Comparison of ENCODE assay signal across 17 cellular contexts in the genomic region with DNA sequence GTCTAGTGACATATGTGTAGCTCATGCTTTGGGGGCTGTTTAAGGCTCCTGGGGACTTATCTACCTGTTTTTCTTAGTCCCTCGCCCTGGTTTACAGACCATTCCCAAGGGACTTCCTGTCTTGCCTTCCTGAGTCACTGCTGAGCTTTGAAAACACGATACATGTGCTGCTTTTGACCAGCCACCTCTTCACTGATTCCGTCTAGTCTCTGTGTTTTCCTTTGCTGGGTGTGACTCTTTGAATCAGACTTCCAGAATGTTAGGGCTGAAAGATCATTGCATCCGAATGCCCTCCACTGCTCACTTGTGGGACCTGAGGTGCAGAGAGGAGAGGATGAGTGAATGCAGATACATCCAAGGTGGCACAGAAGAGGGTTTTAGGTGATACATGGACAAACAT. TPM values are rescaled to one million over a fixed set of nuclear protein-coding genes. Genes with fewer than 3 reads are reported as not detected.
DNase-seq lines count a peak whose midpoint lies in the region; ATAC-seq and TF ChIP-seq lines count a peak whose summit lies in the region.
"Had no signal": no experiment of that assay in that cellular context is flagged by ENCODE, and none has a peak within 500 bp of the region (broad histone marks: within the 10 kb centered on the region; RNA-seq: fewer than 3 reads in every experiment).

No MANE protein-coding gene starts in this region.

- peaks cover 30% of the 10 kb centered on the region for H3K9me3 ChIP-seq in PC-9 (ENCODE audit: insufficient read depth, low read depth)
- peaks cover 3 to 5% of the 10 kb centered on the region in 2 donors for H3K9me3 ChIP-seq in esophagus (ENCODE audit: control insufficient read depth in 2 of 2, insufficient read depth in 1 of 2, low read depth in 1 of 2, low read length in 1 of 2)

- TF ChIP-seq CTCF in PC-9 (conservative IDR thresholded peaks at IDR 0.05) (no peak), glutamatergic neuron (IDR thresholded peaks at IDR 0.05; ENCODE audit: partially characterized antibody, unreplicated experiment) (no peak)

- H3K36me3 Mint-ChIP-seq in glutamatergic neuron (ENCODE audit: unreplicated experiment): peaks cover 22% of the 10 kb centered on the region

- H2AFZ ChIP-seq in PC-9: peak overlapping the region; percentile 11; the same call in 1 of the 2 replicates

- BruUV-seq in PC-9 (replicated peaks; lab: Mats Ljungman, UMichigan): no TSS peak

- peak overlapping the region; percentile 77 for H3K4me2 ChIP-seq in PC-9

- no peaks in the 10 kb centered on the region for H3K79me2 ChIP-seq in PC-9 (ENCODE audit: low read depth)

- H4K20me1 ChIP-seq in PC-9 (ENCODE audit: insufficient read depth): no peaks in the 10 kb centered on the region

- POLR2A ChIA-PET in PC-9 (lab: Charles Lee; ENCODE audit: unreplicated experiment): interaction anchor here (0.5 to 1.6 kb wide), 3 partner anchors 30 to 35 kb away, joined by 5 to 27 read pairs (median 5); a partner anchor contains a TSS

- no peaks in the 10 kb centered on the region for H3K4me1 Mint-ChIP-seq in glutamatergic neuron (ENCODE audit: low read depth, unreplicated experiment)

- intact Hi-C loops in PC-9 (cut with micrococcal nuclease; ENCODE audit: unreplicated experiment): no loop called here

- H3K27ac Mint-ChIP-seq in glutamatergic neuron (ENCODE audit: unreplicated experiment): no peak overlapping the region
- H3K27ac Mint-ChIP-seq: activated naive CD8-positive, alpha-beta T cell treated with anti-CD3 and anti-CD28 coated beads, Interleukin-2, amount 10 ng/mL, durations not matched to agents 7 days and 5 days; CD8-positive, alpha-beta T cell; progenitor cell of endocrine pancreas had no signal

- H3K4me1 ChIP-seq in PC-9 (replicated peaks; ENCODE audit: insufficient read depth) (peaks cover 64% of the 10 kb centered on the region), esophagus (ENCODE audit: control insufficient read depth in 2 of 2, insufficient read depth in 2 of 2, low read length in 1 of 2) (peaks cover 0 to 14% of the 10 kb centered on the region in 2 donors)

- H3K27me3 Mint-ChIP-seq in glutamatergic neuron (ENCODE audit: unreplicated experiment): peaks cover 3% of the 10 kb centered on the region

- H3K9me2 ChIP-seq in PC-9 (ENCODE audit: insufficient read depth): no peaks in the 10 kb centered on the region

- no peak for ATAC-seq in HG02678 (IDR thresholded peaks at IDR 0.05; ENCODE audit: unreplicated experiment)
- ATAC-seq in HG02981 (IDR thresholded peaks at IDR 0.05; ENCODE audit: unreplicated experiment): no peak
- ATAC-seq: CD8-positive, alpha-beta T cell; stimulated activated naive CD8-positive, alpha-beta T cell treated with anti-CD3 and anti-CD28 coated beads, Interleukin-15, Interleukin-2, amounts not matched to agents 100 U/mL and 50 U/mL, for 24 hours had no signal

- no peak overlapping the region for H3K4me3 Mint-ChIP-seq in glutamatergic neuron (ENCODE audit: unreplicated experiment)
- H3K4me3 Mint-ChIP-seq: activated naive CD8-positive, alpha-beta T cell treated with anti-CD3 and anti-CD28 coated beads, Interleukin-2, amount 10 ng/mL, durations not matched to agents 7 days and 5 days; CD8-positive, alpha-beta T cell had no signal

- H3K36me3 ChIP-seq in PC-9 (ENCODE audit: low read depth) (no peaks in the 10 kb centered on the region), esophagus (ENCODE audit: control insufficient read depth in 2 of 2, insufficient read depth in 2 of 2, low read length in 1 of 2) (no peaks in the 10 kb centered on the region)

- peaks cover 8% of the 10 kb centered on the region for H3K9me3 Mint-ChIP-seq in glutamatergic neuron (ENCODE audit: unreplicated experiment)

- 50 to 62% methylated on average over 4 of the region's 4 CpGs for WGBS in esophagus, 2 donors

- no peaks in the 10 kb centered on the region for H3K27me3 ChIP-seq in PC-9 (ENCODE audit: insufficient read depth, low read depth)
- H3K27me3 ChIP-seq in esophagus (ENCODE audit: control insufficient read depth in 1 of 2, insufficient read depth in 2 of 2, low read length in 2 of 2): no peaks in the 10 kb centered on the region

- H3K4me3 ChIP-seq in PC-9 (0 out of 2 replicates have a peak overlapping the region, but pooled peaks have one; percentile 39), esophagus (ENCODE audit: low read depth in 1 of 2, low read length in 2 of 2) (no peak overlapping the region), skeletal muscle cell (ENCODE audit: low read depth, low read length) (no peak overlapping the region)

- CTCF ChIA-PET in PC-9 (lab: Charles Lee): interaction anchor here (0.6 to 1.3 kb wide), 3 partner anchors 12 to 48 kb away, joined by 3 read pairs; no protein-coding TSS in a partner anchor

- H3K27ac ChIP-seq in PC-9 (peak overlapping the region; percentile 97), esophagus (ENCODE audit: low read depth in 2 of 2, low read length in 1 of 2) (peak overlapping the region; percentile 41 to 83)
- H3K27ac ChIP-seq: HL-60 had no signal

- H3F3A ChIP-seq in PC-9 (ENCODE audit: insufficient read depth, low read depth): peaks cover 64% of the 10 kb centered on the region

- DNase-seq in ELR (ENCODE audit: low read depth): peak; percentile 75
- peak; percentile 54 to 82 for DNase-seq in PC-9
- peak; percentile 43 for DNase-seq in skeletal muscle cell (ENCODE audit: low read depth)
- no peak for DNase-seq in glutamatergic neuron
- DNase-seq in hypothalamus (lab: John Stamatoyannopoulos, UW): no peak
- DNase-seq: activated naive CD8-positive, alpha-beta T cell treated with anti-CD3 and anti-CD28 coated beads, Interleukin-2, amount 10 ng/mL, durations not matched to agents 7 days and 5 days; CD8-positive, alpha-beta T cell; MV-4-11; NCI-H510A treated with DMSO at 0.1 percent for 48 hours; Right ventricle myocardium superior; stimulated activated CD4-positive, alpha-beta T cell treated with anti-CD3 and anti-CD28 coated beads, Interleukin-2, amount 100 ng/mL, for 48 hours; stimulated activated naive CD8-positive, alpha-beta T cell treated with anti-CD3 and anti-CD28 coated beads, Interleukin-15, Interleukin-2, amounts not matched to agents 100 U/mL and 50 U/mL, for 24 hours had no signal

RNA-seq across cellular contexts. Expression of a gene that starts 35.3 kb away (rescaled TPM):
- total RNA-seq in PC-9 (2021) (67.5 and 98.2 TPM in 2 replicates), glutamatergic neuron (ENCODE audit: unreplicated experiment) (3.8 TPM)
- polyA plus RNA-seq in esophagus: 10 to 100 TPM; 11.7 to 21.8 TPM

Comparison
In these comparisons a context has a peak if more than half of its experiments do, and no peak if none do; other contexts are left out.
1. DNase-seq: peak in ELR (single experiment), PC-9 (2 of 2) and skeletal muscle cell (single experiment); none in glutamatergic neuron (single experiment) and hypothalamus (0 of 51).
2. RNA of a gene that starts 35.3 kb away (total RNA-seq): 67.5 to 98.2 TPM in PC-9; 3.8 TPM in glutamatergic neuron (single experiment); every median in the first group is over 10 times any median in the second.